Comparison of ENCODE assay signal across 1 cellular context in the genomic region with DNA sequence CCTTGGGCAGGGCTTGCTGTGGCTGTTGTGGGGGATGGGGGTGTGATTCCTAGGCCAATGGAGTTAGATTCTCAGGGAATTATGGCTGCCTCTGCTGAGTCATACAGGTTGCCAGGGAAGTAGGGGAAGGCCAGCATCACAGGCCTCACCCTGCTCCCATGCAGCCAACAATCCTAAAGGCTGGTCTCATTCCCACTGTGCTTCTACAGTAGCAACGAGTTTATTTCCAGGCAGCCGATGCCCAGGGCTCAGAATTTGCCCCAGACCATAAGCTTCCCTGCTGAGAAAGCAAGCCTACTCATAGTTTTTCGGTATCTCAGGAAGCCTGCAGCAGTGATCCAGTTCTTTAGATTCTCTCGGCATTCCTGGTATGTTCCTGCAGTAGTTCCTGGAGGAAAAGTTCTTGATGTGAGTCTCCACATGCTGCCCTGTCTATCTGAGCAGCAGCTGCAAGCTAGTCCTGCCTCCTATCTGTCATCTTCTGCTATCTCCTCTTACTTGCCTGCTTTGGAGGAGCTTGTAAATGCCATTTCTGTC.
TF ChIP-seq lines count a peak whose summit lies in the region.

No MANE protein-coding gene starts in this region.

TF ChIP-seq in HepG2, 621 proteins besides CTCF, POLR2A, EP300 and RAD21 (continued from another document):
- TF ChIP-seq, protein P1, sequence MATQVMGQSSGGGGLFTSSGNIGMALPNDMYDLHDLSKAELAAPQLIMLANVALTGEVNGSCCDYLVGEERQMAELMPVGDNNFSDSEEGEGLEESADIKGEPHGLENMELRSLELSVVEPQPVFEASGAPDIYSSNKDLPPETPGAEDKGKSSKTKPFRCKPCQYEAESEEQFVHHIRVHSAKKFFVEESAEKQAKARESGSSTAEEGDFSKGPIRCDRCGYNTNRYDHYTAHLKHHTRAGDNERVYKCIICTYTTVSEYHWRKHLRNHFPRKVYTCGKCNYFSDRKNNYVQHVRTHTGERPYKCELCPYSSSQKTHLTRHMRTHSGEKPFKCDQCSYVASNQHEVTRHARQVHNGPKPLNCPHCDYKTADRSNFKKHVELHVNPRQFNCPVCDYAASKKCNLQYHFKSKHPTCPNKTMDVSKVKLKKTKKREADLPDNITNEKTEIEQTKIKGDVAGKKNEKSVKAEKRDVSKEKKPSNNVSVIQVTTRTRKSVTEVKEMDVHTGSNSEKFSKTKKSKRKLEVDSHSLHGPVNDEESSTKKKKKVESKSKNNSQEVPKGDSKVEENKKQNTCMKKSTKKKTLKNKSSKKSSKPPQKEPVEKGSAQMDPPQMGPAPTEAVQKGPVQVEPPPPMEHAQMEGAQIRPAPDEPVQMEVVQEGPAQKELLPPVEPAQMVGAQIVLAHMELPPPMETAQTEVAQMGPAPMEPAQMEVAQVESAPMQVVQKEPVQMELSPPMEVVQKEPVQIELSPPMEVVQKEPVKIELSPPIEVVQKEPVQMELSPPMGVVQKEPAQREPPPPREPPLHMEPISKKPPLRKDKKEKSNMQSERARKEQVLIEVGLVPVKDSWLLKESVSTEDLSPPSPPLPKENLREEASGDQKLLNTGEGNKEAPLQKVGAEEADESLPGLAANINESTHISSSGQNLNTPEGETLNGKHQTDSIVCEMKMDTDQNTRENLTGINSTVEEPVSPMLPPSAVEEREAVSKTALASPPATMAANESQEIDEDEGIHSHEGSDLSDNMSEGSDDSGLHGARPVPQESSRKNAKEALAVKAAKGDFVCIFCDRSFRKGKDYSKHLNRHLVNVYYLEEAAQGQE (IDR thresholded peaks at IDR 0.05; ENCODE audit: borderline replicate concordance in 1 of 2, low read depth in 1 of 2, low read length in 2 of 2): no peak
- TF ChIP-seq, protein P2, sequence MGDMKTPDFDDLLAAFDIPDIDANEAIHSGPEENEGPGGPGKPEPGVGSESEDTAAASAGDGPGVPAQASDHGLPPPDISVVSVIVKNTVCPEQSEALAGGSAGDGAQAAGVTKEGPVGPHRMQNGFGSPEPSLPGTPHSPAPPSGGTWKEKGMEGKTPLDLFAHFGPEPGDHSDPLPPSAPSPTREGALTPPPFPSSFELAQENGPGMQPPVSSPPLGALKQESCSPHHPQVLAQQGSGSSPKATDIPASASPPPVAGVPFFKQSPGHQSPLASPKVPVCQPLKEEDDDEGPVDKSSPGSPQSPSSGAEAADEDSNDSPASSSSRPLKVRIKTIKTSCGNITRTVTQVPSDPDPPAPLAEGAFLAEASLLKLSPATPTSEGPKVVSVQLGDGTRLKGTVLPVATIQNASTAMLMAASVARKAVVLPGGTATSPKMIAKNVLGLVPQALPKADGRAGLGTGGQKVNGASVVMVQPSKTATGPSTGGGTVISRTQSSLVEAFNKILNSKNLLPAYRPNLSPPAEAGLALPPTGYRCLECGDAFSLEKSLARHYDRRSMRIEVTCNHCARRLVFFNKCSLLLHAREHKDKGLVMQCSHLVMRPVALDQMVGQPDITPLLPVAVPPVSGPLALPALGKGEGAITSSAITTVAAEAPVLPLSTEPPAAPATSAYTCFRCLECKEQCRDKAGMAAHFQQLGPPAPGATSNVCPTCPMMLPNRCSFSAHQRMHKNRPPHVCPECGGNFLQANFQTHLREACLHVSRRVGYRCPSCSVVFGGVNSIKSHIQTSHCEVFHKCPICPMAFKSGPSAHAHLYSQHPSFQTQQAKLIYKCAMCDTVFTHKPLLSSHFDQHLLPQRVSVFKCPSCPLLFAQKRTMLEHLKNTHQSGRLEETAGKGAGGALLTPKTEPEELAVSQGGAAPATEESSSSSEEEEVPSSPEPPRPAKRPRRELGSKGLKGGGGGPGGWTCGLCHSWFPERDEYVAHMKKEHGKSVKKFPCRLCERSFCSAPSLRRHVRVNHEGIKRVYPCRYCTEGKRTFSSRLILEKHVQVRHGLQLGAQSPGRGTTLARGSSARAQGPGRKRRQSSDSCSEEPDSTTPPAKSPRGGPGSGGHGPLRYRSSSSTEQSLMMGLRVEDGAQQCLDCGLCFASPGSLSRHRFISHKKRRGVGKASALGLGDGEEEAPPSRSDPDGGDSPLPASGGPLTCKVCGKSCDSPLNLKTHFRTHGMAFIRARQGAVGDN (CRISPR knock-in tag; IDR thresholded peaks at IDR 0.05): 0 out of 2 replicates have a peak, but pooled peaks have one; percentile 11
- TF ChIP-seq, protein P3, sequence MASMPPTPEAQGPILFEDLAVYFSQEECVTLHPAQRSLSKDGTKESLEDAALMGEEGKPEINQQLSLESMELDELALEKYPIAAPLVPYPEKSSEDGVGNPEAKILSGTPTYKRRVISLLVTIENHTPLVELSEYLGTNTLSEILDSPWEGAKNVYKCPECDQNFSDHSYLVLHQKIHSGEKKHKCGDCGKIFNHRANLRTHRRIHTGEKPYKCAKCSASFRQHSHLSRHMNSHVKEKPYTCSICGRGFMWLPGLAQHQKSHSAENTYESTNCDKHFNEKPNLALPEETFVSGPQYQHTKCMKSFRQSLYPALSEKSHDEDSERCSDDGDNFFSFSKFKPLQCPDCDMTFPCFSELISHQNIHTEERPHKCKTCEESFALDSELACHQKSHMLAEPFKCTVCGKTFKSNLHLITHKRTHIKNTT (CRISPR knock-in tag; IDR thresholded peaks at IDR 0.05): no peak
- no peak for TF ChIP-seq ZNF672 (CRISPR knock-in tag; IDR thresholded peaks at IDR 0.05)
